23 cellular contexts compared by ENCODE assay signal in the genomic region with DNA sequence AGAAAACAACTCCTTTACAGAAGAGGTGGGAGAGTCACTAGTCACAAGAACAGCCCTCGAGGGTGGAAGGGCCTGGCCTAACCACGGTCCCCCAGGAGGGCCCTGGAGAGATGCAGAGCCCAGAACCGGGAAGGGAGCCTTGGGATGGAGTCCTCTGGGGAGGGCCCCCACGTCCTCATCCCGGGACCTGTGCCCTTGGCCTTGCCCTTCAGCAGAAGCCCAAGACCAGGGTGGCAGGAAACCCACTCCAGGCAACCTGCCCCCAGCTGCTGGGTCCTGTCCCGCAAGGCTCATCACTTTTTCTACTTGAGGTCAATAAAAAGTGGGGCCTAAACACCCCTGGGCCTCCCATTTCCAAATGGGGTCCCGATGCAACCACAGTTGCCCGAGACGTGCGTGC. TPM values are rescaled to one million over a fixed set of nuclear protein-coding genes. Genes with fewer than 3 reads are reported as not detected.
DNase-seq lines count a peak whose midpoint lies in the region; ATAC-seq and TF ChIP-seq lines count a peak whose summit lies in the region.
"Had no signal": no experiment of that assay in that cellular context is flagged by ENCODE, and none has a peak within 500 bp of the region (broad histone marks: within the 10 kb centered on the region; RNA-seq: fewer than 3 reads in every experiment).

No MANE protein-coding gene starts in this region.

- no peaks in the 10 kb centered on the region for H3F3A ChIP-seq in OCI-LY1 (ENCODE audit: insufficient read depth, low read length)
- no peaks in the 10 kb centered on the region; the same call in 1 of the 2 replicates for H3F3A ChIP-seq in MM.1S (ENCODE audit: insufficient read depth, low read length)

- no peaks in the 10 kb centered on the region for H3K9me3 ChIP-seq in right atrium auricular region
- H3K9me3 ChIP-seq in DND-41 (ENCODE audit: insufficient read depth, low read length, severe bottlenecking) = no peaks in the 10 kb centered on the region
- no peaks in the 10 kb centered on the region for H3K9me3 ChIP-seq in OCI-LY1 (ENCODE audit: low read length)
- H3K9me3 ChIP-seq in spleen = no peaks in the 10 kb centered on the region
- no peaks in the 10 kb centered on the region for H3K9me3 ChIP-seq in MM.1S (replicated peaks; ENCODE audit: insufficient read depth, low read length)
- H3K9me3 ChIP-seq: A549, MG63 had no signal

- TF ChIP-seq CTCF in right atrium auricular region (IDR thresholded peaks at IDR 0.05) (no peak), DND-41 (IDR thresholded peaks at IDR 0.05; ENCODE audit: borderline replicate concordance, extremely low read depth, low read length, poor library complexity, severe bottlenecking) (no peak), OCI-LY1 (IDR thresholded peaks at IDR 0.05; ENCODE audit: low read length) (no peak), spleen (IDR thresholded peaks at IDR 0.05 in 8 of 11, conservative IDR thresholded peaks at IDR 0.05 in 3 of 11) (no peak), MM.1S (IDR thresholded peaks at IDR 0.05; ENCODE audit: low read length) (no peak)

- intact Hi-C loops in Right ventricle myocardium inferior (cut with DNase I) (no loop called here), spleen (cut with DNase I; ENCODE audit: low total_unique reads) (no loop called here)

- CTCF ChIA-PET in HEK293T (lab: Yijun Ruan, JAX) = interaction anchor here (1.0 to 2.7 kb wide), 4 partner anchors 12 to 142 kb away, joined by 3 to 8 read pairs (median 4); no protein-coding TSS in a partner anchor

- no peak for TF ChIP-seq POLR2A in spleen (IDR thresholded peaks at IDR 0.05)

- no peak for ATAC-seq in Right ventricle myocardium inferior
- ATAC-seq in DND-41 (ENCODE audit: insufficient read depth, low read depth) = no peak
- ATAC-seq: A549; CD8-positive, alpha-beta T cell; PC-3 had no signal

- H3K9me2 ChIP-seq in OCI-LY1 (ENCODE audit: low read depth, low read length) (no peaks in the 10 kb centered on the region), MM.1S (replicated peaks; ENCODE audit: insufficient read depth, low read length) (no peaks in the 10 kb centered on the region)

- H3K27ac ChIP-seq in right atrium auricular region = no peak overlapping the region
- H3K27ac ChIP-seq in DND-41 (ENCODE audit: low read length) = 0 out of 2 replicates have a peak overlapping the region, but pooled peaks have one; percentile 18
- peak overlapping the region; percentile 3 for H3K27ac ChIP-seq in OCI-LY1 (ENCODE audit: low read depth, low read length, poor library complexity, severe bottlenecking)
- H3K27ac ChIP-seq in spleen = peak overlapping the region in 1 of 8 donors; percentile 93
- H3K27ac ChIP-seq in MM.1S (ENCODE audit: low read length) = no peak overlapping the region
- H3K27ac ChIP-seq: A549, C4-2B had no signal

- peaks cover 15% of the 10 kb centered on the region for H4K20me1 ChIP-seq in DND-41 (ENCODE audit: insufficient read depth, low read length)
- H4K20me1 ChIP-seq in OCI-LY1 (ENCODE audit: insufficient read depth, low read length) = no peaks in the 10 kb centered on the region
- no peaks in the 10 kb centered on the region for H4K20me1 ChIP-seq in MM.1S (ENCODE audit: insufficient read depth, low read length)

- H2AFZ ChIP-seq in DND-41 (ENCODE audit: low read depth, low read length) (no peak overlapping the region), OCI-LY1 (ENCODE audit: low read length) (no peak overlapping the region), MM.1S (ENCODE audit: low read length) (no peak overlapping the region)

- H3K79me2 ChIP-seq in DND-41 (ENCODE audit: insufficient read depth, low read length) (peaks cover 14% of the 10 kb centered on the region), OCI-LY1 (ENCODE audit: insufficient read depth, low read length) (no peaks in the 10 kb centered on the region), MM.1S (ENCODE audit: low read length) (no peaks in the 10 kb centered on the region)

- H3K36me3 ChIP-seq in right atrium auricular region = peaks cover 45% of the 10 kb centered on the region
- peaks cover 44% of the 10 kb centered on the region for H3K36me3 ChIP-seq in DND-41 (ENCODE audit: insufficient read depth, low read length)
- H3K36me3 ChIP-seq in OCI-LY1 (ENCODE audit: insufficient read depth, low read length) = peaks cover 43% of the 10 kb centered on the region
- H3K36me3 ChIP-seq in spleen = peaks cover 8 to 54% (median 49%) of the 10 kb centered on the region in 6 donors
- peaks cover 10% of the 10 kb centered on the region for H3K36me3 ChIP-seq in MM.1S (replicated peaks; ENCODE audit: insufficient read depth, low read length)
- H3K36me3 ChIP-seq: MG63 had no signal

- no peak overlapping the region for H3K4me2 ChIP-seq in DND-41 (ENCODE audit: insufficient read depth, low read length)
- no peak overlapping the region for H3K4me2 ChIP-seq in OCI-LY1 (ENCODE audit: low read length)
- no peak overlapping the region for H3K4me2 ChIP-seq in MM.1S (ENCODE audit: low read depth, low read length)
- H3K4me2 ChIP-seq: A549 had no signal

- peaks cover 0 to 24% of the 10 kb centered on the region in 2 donors for H3K4me1 ChIP-seq in right atrium auricular region
- peaks cover 43% of the 10 kb centered on the region for H3K4me1 ChIP-seq in DND-41 (ENCODE audit: insufficient read depth, low read length)
- peaks cover 14% of the 10 kb centered on the region for H3K4me1 ChIP-seq in OCI-LY1 (ENCODE audit: insufficient read depth, low read length, severe bottlenecking)
- peaks cover 10 to 46% (median 31%) of the 10 kb centered on the region in 6 donors for H3K4me1 ChIP-seq in spleen
- peaks cover 7% of the 10 kb centered on the region for H3K4me1 ChIP-seq in MM.1S (ENCODE audit: low read length)

- no peak overlapping the region for H3K4me3 ChIP-seq in right atrium auricular region
- no peak overlapping the region for H3K4me3 ChIP-seq in DND-41 (ENCODE audit: low read depth in 1 of 2, low read length in 2 of 2)
- no peak overlapping the region for H3K4me3 ChIP-seq in OCI-LY1 (ENCODE audit: low read depth, low read length, poor library complexity, severe bottlenecking)
- H3K4me3 ChIP-seq in spleen = no peak overlapping the region
- no peak overlapping the region for H3K4me3 ChIP-seq in MM.1S (ENCODE audit: low read length)
- H3K4me3 ChIP-seq: A549, MG63 had no signal

- 62 to 81% (median 73%) methylated on average over 8 to 10 of the region's 10 CpGs for WGBS in spleen, 5 donors

- no peak overlapping the region for H3K9ac ChIP-seq in DND-41 (ENCODE audit: low read depth, low read length)
- no peak overlapping the region for H3K9ac ChIP-seq in OCI-LY1 (ENCODE audit: low read length)
- no peak overlapping the region for H3K9ac ChIP-seq in MM.1S (ENCODE audit: low read length)

- DNase-seq in Right ventricle myocardium inferior (ENCODE audit: missing footprints) = peak; percentile 40
- no peak for DNase-seq in right atrium auricular region (ENCODE audit: low spot score)
- DNase-seq in DND-41 = no peak
- DNase-seq in spleen = peak; percentile 75
- no peak for DNase-seq in MM.1S
- no peak for DNase-seq in HEK293T (ENCODE audit: extremely low spot score)
- DNase-seq: AML-193; CD8-positive, alpha-beta T cell; DMS 273 treated with DMSO at 0.1 percent for 48 hours; DMS79; HFFc6; KBM-7; MG63; NCI-H2029; NCI-H446; NCI-H524 treated with DMSO at 0.1 percent for 48 hours; NCI-H774; PC-3; SHP77; T-helper 1 cell had no signal

- no peaks in the 10 kb centered on the region for H3K27me3 ChIP-seq in right atrium auricular region
- H3K27me3 ChIP-seq in DND-41 (ENCODE audit: insufficient read depth, low read length, poor library complexity) = no peaks in the 10 kb centered on the region
- H3K27me3 ChIP-seq in OCI-LY1 (ENCODE audit: insufficient read depth, low read length) = 0 out of 2 replicates have a peak, but pooled peaks cover 3% of the 10 kb centered on the region
- H3K27me3 ChIP-seq in spleen (replicated peaks in 1 of 7) = no peaks in the 10 kb centered on the region
- H3K27me3 ChIP-seq in MM.1S (replicated peaks; ENCODE audit: insufficient read depth, low read length) = peaks cover 25% of the 10 kb centered on the region
- H3K27me3 ChIP-seq: MG63 had no signal

- POLR2A ChIA-PET in HEK293T (lab: Yijun Ruan, JAX) = interaction anchor here (1.6 kb wide), 1 partner anchor 11 kb away, joined by 4 read pairs; no protein-coding TSS in a partner anchor

TF ChIP-seq in HEK293T, 16 proteins besides CTCF, POLR2A, EP300 and RAD21:
- no peak for TF ChIP-seq HDGF (IDR thresholded peaks at IDR 0.05; ENCODE audit: borderline replicate concordance)
- no peak for TF ChIP-seq SUZ12 (IDR thresholded peaks at IDR 0.05)
- no peak for TF ChIP-seq SP1 (IDR thresholded peaks at IDR 0.05)
- TF ChIP-seq ELF4 (IDR thresholded peaks at IDR 0.05) = no peak
- TF ChIP-seq FOXK2 (IDR thresholded peaks at IDR 0.05) = no peak
- TF ChIP-seq ZNF384 (IDR thresholded peaks at IDR 0.05) = no peak
- no peak for TF ChIP-seq PKNOX1 (IDR thresholded peaks at IDR 0.05)
- TF ChIP-seq ARNT (IDR thresholded peaks at IDR 0.05) = no peak
- TF ChIP-seq FOXM1 (IDR thresholded peaks at IDR 0.05; ENCODE audit: borderline replicate concordance) = no peak
- no peak for TF ChIP-seq TARDBP (IDR thresholded peaks at IDR 0.05)
- TF ChIP-seq LEF1 (IDR thresholded peaks at IDR 0.05; ENCODE audit: borderline replicate concordance) = no peak
- TF ChIP-seq CTBP1 (IDR thresholded peaks at IDR 0.05; ENCODE audit: borderline replicate concordance) = no peak
- TF ChIP-seq NFRKB (IDR thresholded peaks at IDR 0.05) = no peak
- TF ChIP-seq L3MBTL2 (conservative IDR thresholded peaks at IDR 0.05) = no peak
- no peak for TF ChIP-seq BHLHE40 (IDR thresholded peaks at IDR 0.05; ENCODE audit: borderline replicate concordance)
- no peak for TF ChIP-seq FOXA1 (IDR thresholded peaks at IDR 0.05)

RNA-seq across cellular contexts. Expression of gene ATP8B3, which starts 2.3 kb away (rescaled TPM):
- total RNA-seq in Right ventricle myocardium inferior (0.68 TPM), right atrium auricular region (under 1 TPM; 0.51 to 0.74 TPM), spleen (10 to 100 TPM in 1 of 7 donors, 1 to 10 TPM in 6; 5.4 to 10.1 (median 7.3) TPM)
- polyA plus RNA-seq in spleen = 1 to 10 TPM; 1.9 to 3.9 (median 2.3) TPM

RNA-seq across cellular contexts. Expression of gene REXO1, which starts 33.9 kb away (rescaled TPM):
- 17.8 TPM for total RNA-seq in Right ventricle myocardium inferior
- total RNA-seq in right atrium auricular region = 10 to 100 TPM in 1 of 2 donors, 1 to 10 TPM in 1; 9.6 to 12.1 TPM
- 10 to 100 TPM; 35.7 to 88.1 (median 59.2) TPM for total RNA-seq in spleen
- 10 to 100 TPM; 13.4 to 52.3 (median 27.4) TPM for polyA plus RNA-seq in spleen

RNA-seq across cellular contexts. Expression of gene KLF16, which starts 49.0 kb away (rescaled TPM):
- 11.0 TPM for total RNA-seq in Right ventricle myocardium inferior
- 1 to 10 TPM; 4.4 to 5.6 TPM for total RNA-seq in right atrium auricular region
- total RNA-seq in spleen = 10 to 100 TPM; 12.9 to 39.0 (median 29.5) TPM
- 10 to 100 TPM in 1 of 3 donors, 1 to 10 TPM in 2; 7.1 to 19.5 (median 8.1) TPM for polyA plus RNA-seq in spleen

Comparison
In these comparisons a context has a peak if more than half of its experiments do, and no peak if none do; other contexts are left out.
1. DNase-seq: peak in Right ventricle myocardium inferior (single experiment) and spleen (single experiment); none in right atrium auricular region (single experiment), DND-41 (single experiment), MM.1S (single experiment) and HEK293T (single experiment).
2. H3K27ac ChIP-seq: peak in DND-41 (single experiment) and OCI-LY1 (single experiment); none in right atrium auricular region (0 of 2) and MM.1S (single experiment).